ENCODE assay signal across 41 cellular contexts in the genomic region with DNA sequence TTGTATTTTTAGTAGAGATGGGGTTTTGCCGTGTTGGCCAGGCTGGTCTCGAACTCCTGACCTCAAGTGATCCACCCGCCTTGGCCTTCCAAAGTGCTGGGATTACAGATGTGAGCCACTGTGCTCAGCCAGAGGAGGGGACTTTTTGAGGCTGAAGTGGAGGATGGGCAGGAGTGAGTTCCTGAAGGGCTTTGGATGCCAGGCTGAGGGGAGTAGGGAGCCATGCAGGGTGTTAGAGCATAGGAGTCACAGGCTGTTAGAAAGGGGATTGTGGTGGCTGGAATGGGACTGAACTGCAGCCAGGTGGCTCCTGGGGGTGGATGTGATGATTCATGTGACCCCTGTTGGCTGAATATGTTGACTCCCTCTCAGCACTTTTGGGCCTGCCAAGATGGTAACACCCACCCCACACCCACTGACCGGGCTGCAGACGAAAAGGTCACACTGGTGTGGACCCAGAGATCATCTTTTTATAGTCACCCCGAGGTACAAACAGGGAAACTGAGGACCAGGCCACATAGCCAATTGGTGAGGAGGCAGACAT. TPM values are rescaled to one million over a fixed set of nuclear protein-coding genes. Genes with fewer than 3 reads are reported as not detected.
"Had no signal": no experiment of that assay in that cellular context is flagged by ENCODE, and none has a peak within 500 bp of the region (broad histone marks: within the 10 kb centered on the region; RNA-seq: fewer than 3 reads in every experiment).

No MANE protein-coding gene starts in this region.

- DNase-seq: activated B cell treated with CpG ODN at 0.5 μM for 24 hours; activated CD4-positive, alpha-beta T cell treated with anti-CD3 and anti-CD28 coated beads for 48 hours; activated CD4-positive, alpha-beta T cell treated with anti-CD3 and anti-CD28 coated beads, Interleukin-2, amount 50 U/mL, for 1 hour; activated CD4-positive, alpha-beta T cell treated with anti-CD3 and anti-CD28 coated beads, Interleukin-2, amount 50 U/mL, for 48 hours; activated CD8-positive, alpha-beta memory T cell treated with anti-CD3 and anti-CD28 coated beads, Interleukin-2, amount 10 ng/mL, durations not matched to agents 7 days and 5 days; activated CD8-positive, alpha-beta memory T cell treated with anti-CD3 and anti-CD28 coated beads, Interleukin-2, amount 50 U/mL, for 4 hours; activated effector memory CD4-positive, alpha-beta T cell treated with Interleukin-2 at 50 U/mL for 16 hours; activated gamma-delta T cell treated with Interleukin-2 at 50 U/mL for 16 hours; activated naive CD4-positive, alpha-beta T cell treated with Interleukin-2 at 50 U/mL for 16 hours; activated naive CD8-positive, alpha-beta T cell treated with anti-CD3 and anti-CD28 coated beads, Interleukin-2, amount 10 ng/mL, durations not matched to agents 7 days and 5 days; activated T-cell treated with anti-CD3 and anti-CD28 coated beads for 4 hours; activated T-cell treated with anti-CD3 and anti-CD28 coated beads, Interleukin-2, amount 50 U/mL, for 24 hours; activated T-cell treated with anti-CD3 and anti-CD28 coated beads, Interleukin-2, amount 50 U/mL, for 72 hours; central memory CD4-positive, alpha-beta T cell; cerebellar nuclear complex; colonic mucosa; effector CD8-positive, alpha-beta T cell; esophagus squamous epithelium; foreskin melanocyte; heart right ventricle; T-helper 1 cell; T-helper 17 cell; T1000; WERI-Rb-1 had no signal

- FAIRE-seq: endometrium, endothelial cell of umbilical vein had no signal

- H3K27me3 ChIP-seq: ascending aorta, cardiac muscle cell, colonic mucosa, hepatocyte had no signal

- H2AFZ ChIP-seq: hepatocyte had no signal

- H3K4me3 ChIP-seq: ascending aorta, breast epithelium, cardiac muscle cell, colonic mucosa, esophagus squamous epithelium, gastroesophageal sphincter, heart right ventricle, hepatocyte had no signal

- H3K4me1 Mint-ChIP-seq: activated B cell treated with CpG ODN at 0.5 μM for 24 hours, brain had no signal

- H3K9me3 ChIP-seq: colonic mucosa had no signal

- H3K4me3 Mint-ChIP-seq: activated B cell treated with CpG ODN at 0.5 μM for 24 hours; activated CD8-positive, alpha-beta memory T cell treated with anti-CD3 and anti-CD28 coated beads, Interleukin-2, amount 10 ng/mL, durations not matched to agents 7 days and 5 days; activated naive CD8-positive, alpha-beta T cell treated with anti-CD3 and anti-CD28 coated beads, Interleukin-2, amount 10 ng/mL, durations not matched to agents 7 days and 5 days; activated T-cell treated with anti-CD3 and anti-CD28 coated beads, Interleukin-2, amount 50 U/mL, for 24 hours; activated T-cell treated with anti-CD3 and anti-CD28 coated beads, Interleukin-2, amount 50 U/mL, for 72 hours; activated T-helper 17 cell treated with anti-CD3 and anti-CD28 coated beads, Interleukin-2, amount 50 U/mL, for 72 hours; brain; T-helper 17 cell; T-helper 2 cell treated with Interferon-gamma antibody and Interleukin-4, amounts not matched to agents 5 μg/mL and 100 μg/mL, for 36 hours had no signal

- H3K4me1 ChIP-seq: ascending aorta, breast epithelium, colonic mucosa, gastroesophageal sphincter had no signal

- H3K79me2 ChIP-seq: hepatocyte had no signal

- H3K36me3 ChIP-seq: ascending aorta, breast epithelium, cardiac muscle cell, colonic mucosa, esophagus squamous epithelium, gastroesophageal sphincter, heart right ventricle, WERI-Rb-1 had no signal

- H3K27ac Mint-ChIP-seq: activated B cell treated with CpG ODN at 0.5 μM for 24 hours; activated CD8-positive, alpha-beta memory T cell treated with anti-CD3 and anti-CD28 coated beads, Interleukin-2, amount 10 ng/mL, durations not matched to agents 7 days and 5 days; activated naive CD4-positive, alpha-beta T cell treated with anti-CD3 and anti-CD28 coated beads, Interleukin-2, amount 50 U/mL, for 72 hours; activated naive CD8-positive, alpha-beta T cell treated with anti-CD3 and anti-CD28 coated beads, Interleukin-2, amount 10 ng/mL, durations not matched to agents 7 days and 5 days; activated T-cell treated with anti-CD3 and anti-CD28 coated beads, Interleukin-2, amount 50 U/mL, for 24 hours; activated T-cell treated with anti-CD3 and anti-CD28 coated beads, Interleukin-2, amount 50 U/mL, for 72 hours; activated T-helper 17 cell treated with anti-CD3 and anti-CD28 coated beads, Interleukin-2, amount 50 U/mL, for 72 hours; brain; T-helper 2 cell treated with Interferon-gamma antibody and Interleukin-4, amounts not matched to agents 5 μg/mL and 100 μg/mL, for 36 hours had no signal

- H3K36me3 Mint-ChIP-seq: brain had no signal

- H3K27me3 Mint-ChIP-seq: activated naive CD8-positive, alpha-beta T cell treated with anti-CD3 and anti-CD28 coated beads, Interleukin-2, amount 10 ng/mL, durations not matched to agents 7 days and 5 days; activated T-cell treated with anti-CD3 and anti-CD28 coated beads, Interleukin-2, amount 50 U/mL, for 24 hours; T-helper 17 cell had no signal

- H3K4me2 ChIP-seq: hepatocyte had no signal

- ATAC-seq: activated CD4-positive, CD25-positive, alpha-beta regulatory T cell treated with anti-CD3 and anti-CD28 coated beads, Interleukin-2, amount 50 U/mL, for 24 hours; activated CD8-positive, alpha-beta memory T cell treated with anti-CD3 and anti-CD28 coated beads, Interleukin-2, amount 10 ng/mL, durations not matched to agents 7 days and 5 days; activated naive CD4-positive, alpha-beta T cell treated with anti-CD3 and anti-CD28 coated beads, Interleukin-2, amount 50 U/mL, for 72 hours; activated T-cell treated with anti-CD3 and anti-CD28 coated beads, Interleukin-2, amount 50 U/mL, for 72 hours; activated T-helper 17 cell treated with anti-CD3 and anti-CD28 coated beads, Interleukin-2, amount 50 U/mL, for 72 hours; gastroesophageal sphincter; heart right ventricle; T-helper 17 cell had no signal

- H3K27ac ChIP-seq: ascending aorta, breast epithelium, cardiac muscle cell, colonic mucosa, epithelial cell of prostate, esophagus squamous epithelium, gastroesophageal sphincter, heart right ventricle, hepatocyte, WERI-Rb-1 had no signal

RNA-seq across cellular contexts. Expression of gene CYP4F22, which starts 11.2 kb away (rescaled TPM):
- total RNA-seq: activated B cell treated with CpG ODN at 0.5 μM for 24 hours, ascending aorta, cardiac muscle cell, dermis microvascular lymphatic vessel endothelial cell, endothelial cell of umbilical vein, fibroblast of lung, fibroblast of villous mesenchyme, heart right ventricle, hepatocyte had no signal
- polyA plus RNA-seq: cardiac muscle cell, endothelial cell of umbilical vein, fibroblast of lung, heart right ventricle, hepatocyte had no signal

RNA-seq across cellular contexts. Expression of gene PGLYRP2, which starts 40.2 kb away (rescaled TPM):
- total RNA-seq: activated B cell treated with CpG ODN at 0.5 μM for 24 hours; activated CD8-positive, alpha-beta memory T cell treated with anti-CD3 and anti-CD28 coated beads for 36 hours; ascending aorta; cardiac muscle cell; colonic mucosa; dermis microvascular lymphatic vessel endothelial cell; esophagus squamous epithelium; fibroblast of lung; fibroblast of villous mesenchyme; gastroesophageal sphincter; heart right ventricle; hepatocyte; T-helper 17 cell had no signal
- polyA plus RNA-seq: cardiac muscle cell, fibroblast of lung, heart right ventricle, hepatocyte had no signal

RNA-seq across cellular contexts. Expression of gene RASAL3, which starts 55.2 kb away (rescaled TPM):
- total RNA-seq: cardiac muscle cell, fibroblast of lung, fibroblast of villous mesenchyme had no signal
- polyA plus RNA-seq: cardiac muscle cell, fibroblast of lung had no signal
